1 cellular context compared by ENCODE assay signal in genomic region chr7:25391295-25391861, GRCh38.
TF ChIP-seq lines count a peak whose summit lies in the region.

No MANE protein-coding gene starts in this region.

TF ChIP-seq in HEK293, 187 proteins besides CTCF, POLR2A, EP300 and RAD21 (continued from another document):
- TF ChIP-seq PRDM4 (tag by site-specific recombination; IDR thresholded peaks at IDR 0.05) (no peak), ZNF341 (tag by site-specific recombination; IDR thresholded peaks at IDR 0.05; ENCODE audit: low read depth) (no peak), YY1 (tag by site-specific recombination; IDR thresholded peaks at IDR 0.05) (no peak), ZNF302 (tag by site-specific recombination; IDR thresholded peaks at IDR 0.05; ENCODE audit: low read depth) (no peak), ZNF654 (tag by site-specific recombination; IDR thresholded peaks at IDR 0.05; ENCODE audit: low read depth) (peak; percentile 72), OVOL3 (tag by site-specific recombination; IDR thresholded peaks at IDR 0.05) (no peak), ZNF658 (tag by site-specific recombination; IDR thresholded peaks at IDR 0.05) (no peak), ZNF501 (tag by site-specific recombination; IDR thresholded peaks at IDR 0.05) (no peak)
